11 cellular contexts compared by ENCODE assay signal in genomic region chr4:178450614-178451013, GRCh38.
"Had no signal": no experiment of that assay in that cellular context is flagged by ENCODE, and none has a peak within 500 bp of the region (broad histone marks: within the 10 kb centered on the region; RNA-seq: fewer than 3 reads in every experiment).

No MANE protein-coding gene starts in this region.

- ATAC-seq: GM23338, HCT116 had no signal

- H2AFZ ChIP-seq: GM23248, GM23338 had no signal

- H3K4me1 ChIP-seq: HAP-1 had no signal

- H3K4me2 ChIP-seq: GM23338 had no signal

- FAIRE-seq: H1, H54 had no signal

- DNase-seq: GM23248, GOT3, H7, H9, HCEC 1CT, HFFc6 had no signal

- H3K4me3 ChIP-seq: GM23248, GM23338, HAP-1 had no signal

- H3K36me3 ChIP-seq: HAP-1 had no signal

- H3K27ac ChIP-seq: GM23248 had no signal

- H3K9ac ChIP-seq: GM23248 had no signal

- H3K9me3 ChIP-seq: HAP-1 had no signal
